In genomic region chr4:81153714-81154323, GRCh38 we compare ENCODE assay signal across 8 cellular contexts.
DNase-seq lines count a peak whose midpoint lies in the region; ATAC-seq and TF ChIP-seq lines count a peak whose summit lies in the region.
"Not testable (repeated sequence)": the region's sequence is repeated elsewhere in the genome, so short reads cannot be mapped to it uniquely, and the experiment has no call there.

No MANE protein-coding gene starts in this region.

- H3K4me3 Mint-ChIP-seq in activated T-cell treated with anti-CD3 and anti-CD28 coated beads, Interleukin-2, amount 50 U/mL, for 4 hours: peak overlapping the region; percentile 54
- peak overlapping the region; percentile 78 for H3K4me3 Mint-ChIP-seq in neural progenitor cell

- H3K9ac ChIP-seq in neural progenitor cell: not testable (repeated sequence)

- not testable (repeated sequence) for H3K36me3 Mint-ChIP-seq in activated T-cell treated with anti-CD3 and anti-CD28 coated beads, Interleukin-2, amount 50 U/mL, for 4 hours (ENCODE audit: insufficient read depth); neural progenitor cell

- intact Hi-C loops in testis (cut with DNase I; ENCODE audit: low total_unique reads): not testable (repeated sequence)

- peak; percentile 12 for DNase-seq in DMS 273 (lab: John Stamatoyannopoulos, UW; ENCODE audit: unreplicated experiment)
- DNase-seq in NCI-H146 (lab: John Stamatoyannopoulos, UW): peak; percentile 57
- DNase-seq in RWPE2 (ENCODE audit: low spot score): peak; percentile 45
- DNase-seq in activated T-cell treated with anti-CD3 and anti-CD28 coated beads, Interleukin-2, amount 50 U/mL, for 4 hours: peak; percentile 4
- DNase-seq in coronary artery (ENCODE audit: low spot score): not testable (repeated sequence)
- peak; percentile 16 for DNase-seq in neural progenitor cell (ENCODE audit: low spot score)
- peak; percentile 15 for DNase-seq in testis

- H3K4me1 Mint-ChIP-seq in activated T-cell treated with anti-CD3 and anti-CD28 coated beads, Interleukin-2, amount 50 U/mL, for 4 hours (ENCODE audit: low read depth); neural progenitor cell: not testable (repeated sequence)

- peak; percentile 80 for ATAC-seq in RWPE2 (ENCODE audit: low read depth)
- not testable (repeated sequence) for ATAC-seq in activated T-cell treated with anti-CD3 and anti-CD28 coated beads, Interleukin-2, amount 50 U/mL, for 4 hours

- TF ChIP-seq POLR2A in testis (IDR thresholded peaks at IDR 0.05): not testable (repeated sequence)

- H3K4me2 ChIP-seq in neural progenitor cell: peak overlapping the region; percentile 70

- peaks cover 23% of the 10 kb centered on the region for H3K4me1 ChIP-seq in RWPE2 (ENCODE audit: insufficient read depth, poor library complexity, severe bottlenecking)
- H3K4me1 ChIP-seq in neural progenitor cell, testis: not testable (repeated sequence)

- H3K9me3 ChIP-seq in RWPE2 (ENCODE audit: severe bottlenecking); neural progenitor cell (ENCODE audit: low read depth); testis: not testable (repeated sequence)

- not testable (repeated sequence) for H3K9me3 Mint-ChIP-seq in activated T-cell treated with anti-CD3 and anti-CD28 coated beads, Interleukin-2, amount 50 U/mL, for 4 hours; neural progenitor cell

- peak overlapping the region; percentile 82 for H2AFZ ChIP-seq in neural progenitor cell (replicated peaks)

- H3F3A ChIP-seq in neural progenitor cell (ENCODE audit: low read depth): not testable (repeated sequence)

- peak overlapping the region; percentile 42 for H3K27ac Mint-ChIP-seq in neural progenitor cell

- TF ChIP-seq CTCF in RWPE2 (IDR thresholded peaks at IDR 0.05; ENCODE audit: poor library complexity, severe bottlenecking); coronary artery (IDR thresholded peaks at IDR 0.05); neural progenitor cell (IDR thresholded peaks at IDR 0.05); testis (IDR thresholded peaks at IDR 0.05): not testable (repeated sequence)

- H3K79me2 ChIP-seq in neural progenitor cell (ENCODE audit: low read depth): not testable (repeated sequence)

- not testable (repeated sequence) for H3K36me3 ChIP-seq in RWPE2 (ENCODE audit: low read depth); neural progenitor cell; testis (ENCODE audit: low read depth, missing control alignments)

- not testable (repeated sequence) for H3K27me3 ChIP-seq in RWPE2 (ENCODE audit: insufficient read depth, poor library complexity, severe bottlenecking); neural progenitor cell; testis

- WGBS in testis, 2 donors: 59 to 61% methylated on average over 13 to 27 of the region's 30 CpGs

- H4K20me1 ChIP-seq in neural progenitor cell (ENCODE audit: low read depth): not testable (repeated sequence)

- peak overlapping the region; percentile 90 for H3K27ac ChIP-seq in RWPE2 (ENCODE audit: poor library complexity, severe bottlenecking)
- not testable (repeated sequence) for H3K27ac ChIP-seq in coronary artery, neural progenitor cell, testis

- not testable (repeated sequence) for H3K27me3 Mint-ChIP-seq in activated T-cell treated with anti-CD3 and anti-CD28 coated beads, Interleukin-2, amount 50 U/mL, for 4 hours (ENCODE audit: low read depth); neural progenitor cell (ENCODE audit: insufficient read depth, low read depth)

- H3K4me3 ChIP-seq in RWPE2 (ENCODE audit: severe bottlenecking) (peak overlapping the region; percentile 35), coronary artery (peak overlapping the region; percentile 32), iPS-11a (ENCODE audit: low read depth, low read length) (peak overlapping the region; percentile 28), neural progenitor cell (peak overlapping the region; percentile 42), testis (peak overlapping the region; percentile 24 to 29)
